Comparison of ENCODE assay signal across 1 cellular context in the genomic region with DNA sequence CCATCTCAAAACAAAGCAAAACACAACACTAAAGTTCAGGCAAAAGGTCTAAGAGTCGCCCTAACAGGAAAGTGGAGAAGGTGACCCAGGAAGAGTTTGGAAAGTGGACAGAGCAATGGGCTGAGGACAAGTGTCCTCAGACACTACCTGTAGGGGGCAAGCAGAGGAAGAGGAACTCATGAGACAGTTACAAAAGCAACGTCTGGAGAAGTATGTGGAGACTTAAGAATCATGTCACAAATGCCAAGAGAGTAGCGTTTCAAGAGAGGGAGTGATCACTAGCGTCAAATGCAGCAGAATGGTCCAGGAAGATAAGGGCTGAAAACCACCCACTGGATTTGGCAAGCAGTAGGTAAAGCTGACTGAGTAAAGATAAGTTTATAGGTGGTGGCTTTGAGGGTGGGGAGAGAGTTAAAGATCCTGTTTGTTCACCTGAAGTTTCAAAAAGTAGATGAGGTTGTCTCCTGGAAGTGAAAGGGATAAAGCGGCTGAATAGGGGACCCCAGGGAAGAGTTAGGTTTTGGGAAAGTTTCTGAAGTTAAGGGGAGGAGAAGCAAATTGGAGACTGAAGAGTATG.
TF ChIP-seq lines count a peak whose summit lies in the region.

No MANE protein-coding gene starts in this region.

TF ChIP-seq in K562, 482 proteins besides CTCF, POLR2A, EP300 and RAD21 (continued from another document and continues in another):
- peak; percentile 61 for TF ChIP-seq ZNF407 (IDR thresholded peaks at IDR 0.05; ENCODE audit: low read depth)
- TF ChIP-seq CTCFL (IDR thresholded peaks at IDR 0.05; ENCODE audit: borderline replicate concordance, insufficient read depth, low read depth, low read length, poor library complexity, severe bottlenecking): peak; percentile 46
- no peak for TF ChIP-seq TAF7 (tag; IDR thresholded peaks at IDR 0.05)
- no peak for TF ChIP-seq ZNF239 (CRISPR knock-in tag; IDR thresholded peaks at IDR 0.05)
- no peak for TF ChIP-seq TEAD2 (tag; IDR thresholded peaks at IDR 0.05)
- no peak for TF ChIP-seq RBM15 (IDR thresholded peaks at IDR 0.05; ENCODE audit: insufficient read depth, low read length)
- no peak for TF ChIP-seq ZNF445 (CRISPR knock-in tag; IDR thresholded peaks at IDR 0.05; ENCODE audit: low read depth)
- no peak for TF ChIP-seq ZNF174 (CRISPR knock-in tag; IDR thresholded peaks at IDR 0.05)
- TF ChIP-seq E2F6 (IDR thresholded peaks at IDR 0.05; ENCODE audit: borderline replicate concordance in 1 of 2, extremely low read depth in 1 of 2, insufficient read depth in 1 of 2, insufficient read length in 1 of 2, low read depth in 1 of 2, low read length in 1 of 2, poor library complexity in 1 of 2, severe bottlenecking in 1 of 2): no peak
- TF ChIP-seq CHD2 (IDR thresholded peaks at IDR 0.05; ENCODE audit: low read depth, low read length): no peak
- no peak for TF ChIP-seq BMI1 (IDR thresholded peaks at IDR 0.05; ENCODE audit: low read length)
- TF ChIP-seq ZNF184 (CRISPR knock-in tag; IDR thresholded peaks at IDR 0.05): no peak
- no peak for TF ChIP-seq ZHX1 (conservative IDR thresholded peaks at IDR 0.05; ENCODE audit: low read length)
- no peak for TF ChIP-seq POLR3A (IDR thresholded peaks at IDR 0.05; ENCODE audit: borderline replicate concordance, extremely low read depth, insufficient read depth, insufficient read length)
- no peak for TF ChIP-seq NR3C1 (CRISPR knock-in tag; IDR thresholded peaks at IDR 0.05)
- no peak for TF ChIP-seq GTF2B (IDR thresholded peaks at IDR 0.05; ENCODE audit: extremely low read depth, insufficient read length)
- TF ChIP-seq XRCC5 (IDR thresholded peaks at IDR 0.05; ENCODE audit: low read depth, low read length): peak; percentile 77
- TF ChIP-seq PKNOX1 (IDR thresholded peaks at IDR 0.05): peak; percentile 59
- TF ChIP-seq HINFP (tag; conservative IDR thresholded peaks at IDR 0.05; ENCODE audit: low read depth): no peak
- no peak for TF ChIP-seq PATZ1 (CRISPR knock-in tag; IDR thresholded peaks at IDR 0.05; ENCODE audit: borderline replicate concordance)
- peak; percentile 73 for TF ChIP-seq ZNF175 (CRISPR knock-in tag; IDR thresholded peaks at IDR 0.05; ENCODE audit: low read depth)
- TF ChIP-seq PTRF (tag; IDR thresholded peaks at IDR 0.05): no peak
- peak; percentile 87 for TF ChIP-seq ZNF589 (CRISPR knock-in tag; IDR thresholded peaks at IDR 0.05; ENCODE audit: low read depth)
- no peak for TF ChIP-seq SREBF1 (IDR thresholded peaks at IDR 0.05; ENCODE audit: borderline replicate concordance, low read depth, low read length)
- peak; percentile 66 for TF ChIP-seq BACH1 (tag; IDR thresholded peaks at IDR 0.05)
- peak; percentile 68 for TF ChIP-seq TAF1 (IDR thresholded peaks at IDR 0.05; ENCODE audit: control insufficient read depth, extremely low read depth, insufficient read depth, low read length, severe bottlenecking)
- no peak for TF ChIP-seq FOXJ2 (tag; IDR thresholded peaks at IDR 0.05)
- TF ChIP-seq BCL6 (CRISPR knock-in tag; IDR thresholded peaks at IDR 0.05): no peak
- no peak for TF ChIP-seq CAMTA2 (CRISPR knock-in tag; conservative IDR thresholded peaks at IDR 0.05)
- peak; percentile 46 for TF ChIP-seq TBP (optimal IDR thresholded peaks at IDR 0.05; ENCODE audit: low read depth, low read length)
- TF ChIP-seq MCM7 (IDR thresholded peaks at IDR 0.05): no peak; a peak in 1 of 4 replicates
- TF ChIP-seq, protein P1, sequence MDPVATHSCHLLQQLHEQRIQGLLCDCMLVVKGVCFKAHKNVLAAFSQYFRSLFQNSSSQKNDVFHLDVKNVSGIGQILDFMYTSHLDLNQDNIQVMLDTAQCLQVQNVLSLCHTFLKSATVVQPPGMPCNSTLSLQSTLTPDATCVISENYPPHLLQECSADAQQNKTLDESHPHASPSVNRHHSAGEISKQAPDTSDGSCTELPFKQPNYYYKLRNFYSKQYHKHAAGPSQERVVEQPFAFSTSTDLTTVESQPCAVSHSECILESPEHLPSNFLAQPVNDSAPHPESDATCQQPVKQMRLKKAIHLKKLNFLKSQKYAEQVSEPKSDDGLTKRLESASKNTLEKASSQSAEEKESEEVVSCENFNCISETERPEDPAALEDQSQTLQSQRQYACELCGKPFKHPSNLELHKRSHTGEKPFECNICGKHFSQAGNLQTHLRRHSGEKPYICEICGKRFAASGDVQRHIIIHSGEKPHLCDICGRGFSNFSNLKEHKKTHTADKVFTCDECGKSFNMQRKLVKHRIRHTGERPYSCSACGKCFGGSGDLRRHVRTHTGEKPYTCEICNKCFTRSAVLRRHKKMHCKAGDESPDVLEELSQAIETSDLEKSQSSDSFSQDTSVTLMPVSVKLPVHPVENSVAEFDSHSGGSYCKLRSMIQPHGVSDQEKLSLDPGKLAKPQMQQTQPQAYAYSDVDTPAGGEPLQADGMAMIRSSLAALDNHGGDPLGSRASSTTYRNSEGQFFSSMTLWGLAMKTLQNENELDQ (CRISPR knock-in tag; IDR thresholded peaks at IDR 0.05; ENCODE audit: borderline replicate concordance): no peak
